ENCODE assay signal across 10 cellular contexts in the genomic region with DNA sequence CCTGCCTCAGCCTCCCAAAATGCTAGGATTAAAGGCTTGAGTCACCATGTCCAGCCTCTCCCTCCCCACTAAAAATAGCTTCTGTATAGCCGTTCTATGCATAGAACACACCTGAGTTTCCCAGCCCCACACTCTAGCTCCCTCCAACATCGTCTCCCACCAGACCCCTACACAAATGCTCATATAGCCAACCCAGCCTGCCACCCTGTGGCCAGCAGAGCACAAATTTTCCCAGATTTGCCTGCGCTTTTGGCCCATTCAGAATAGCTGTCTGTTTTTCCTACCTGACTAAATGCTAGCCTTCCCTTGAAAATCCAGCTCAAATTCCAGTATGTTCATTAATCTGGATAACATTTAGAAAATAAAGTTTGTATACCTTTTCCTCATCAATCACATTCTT. TPM values are rescaled to one million over a fixed set of nuclear protein-coding genes. Genes with fewer than 3 reads are reported as not detected.
DNase-seq lines count a peak whose midpoint lies in the region; ATAC-seq and TF ChIP-seq lines count a peak whose summit lies in the region.
"Had no signal": no experiment of that assay in that cellular context is flagged by ENCODE, and none has a peak within 500 bp of the region (broad histone marks: within the 10 kb centered on the region; RNA-seq: fewer than 3 reads in every experiment).

No MANE protein-coding gene starts in this region.

- H3K79me2 ChIP-seq in DND-41 (ENCODE audit: insufficient read depth, low read length) (no peaks in the 10 kb centered on the region), SU-DHL-6 (ENCODE audit: insufficient read depth, low read length) (no peaks in the 10 kb centered on the region)

- no peaks in the 10 kb centered on the region for H3F3A ChIP-seq in SU-DHL-6 (ENCODE audit: insufficient read depth)

- H3K9ac ChIP-seq in DND-41 (ENCODE audit: low read depth, low read length): no peak overlapping the region
- no peak overlapping the region for H3K9ac ChIP-seq in SU-DHL-6 (ENCODE audit: low read length)

- H2AFZ ChIP-seq in DND-41 (ENCODE audit: low read depth, low read length) (no peak overlapping the region), SU-DHL-6 (ENCODE audit: low read depth, low read length, severe bottlenecking) (no peak overlapping the region)

- H3K36me3 ChIP-seq in DND-41 (ENCODE audit: insufficient read depth, low read length) (no peaks in the 10 kb centered on the region), SU-DHL-6 (ENCODE audit: low read length) (no peaks in the 10 kb centered on the region)

- H3K9me3 ChIP-seq in DND-41 (ENCODE audit: insufficient read depth, low read length, severe bottlenecking) (no peaks in the 10 kb centered on the region), SU-DHL-6 (ENCODE audit: insufficient read depth, low read length) (no peaks in the 10 kb centered on the region)

- H3K27me3 ChIP-seq in DND-41 (ENCODE audit: insufficient read depth, low read length, poor library complexity) (peaks cover 3% of the 10 kb centered on the region), SU-DHL-6 (ENCODE audit: low read length) (no peaks in the 10 kb centered on the region), foreskin keratinocyte (peaks cover 28% of the 10 kb centered on the region)

- H3K27ac ChIP-seq in DND-41 (ENCODE audit: low read length): no peak overlapping the region
- no peak overlapping the region for H3K27ac ChIP-seq in SU-DHL-6 (ENCODE audit: low read depth, low read length)
- H3K27ac ChIP-seq in foreskin keratinocyte: no peak overlapping the region

- H4K20me1 ChIP-seq in DND-41 (ENCODE audit: insufficient read depth, low read length) (no peaks in the 10 kb centered on the region), SU-DHL-6 (ENCODE audit: low read depth, low read length) (no peaks in the 10 kb centered on the region)

- ATAC-seq in DND-41 (ENCODE audit: insufficient read depth, low read depth) (no peak), foreskin keratinocyte (no peak), HG02571 (IDR thresholded peaks at IDR 0.05; ENCODE audit: unreplicated experiment) (no peak), GM18873 (IDR thresholded peaks at IDR 0.05; ENCODE audit: low FRiP score, unreplicated experiment) (no peak)

- DNase-seq in AG09309 (ENCODE audit: low read depth) (no peak), DND-41 (no peak), foreskin keratinocyte (no peak), HK-2 (ENCODE audit: unreplicated experiment) (no peak), NOMO-1 treated with dmso at 0.1 percent for 144 hours (lab: John Stamatoyannopoulos, UW; ENCODE audit: unreplicated experiment) (no peak)
- DNase-seq: NCI-H2029, Right ventricle myocardium superior had no signal

- H3K4me1 ChIP-seq in DND-41 (ENCODE audit: insufficient read depth, low read length) (no peaks in the 10 kb centered on the region), foreskin keratinocyte (no peaks in the 10 kb centered on the region)

- TF ChIP-seq CTCF in AG09309 (IDR thresholded peaks at IDR 0.05; ENCODE audit: control insufficient read depth, insufficient read depth, low read depth, low read length, missing control alignments): peak; percentile 38
- peak; percentile 36 for TF ChIP-seq CTCF in DND-41 (IDR thresholded peaks at IDR 0.05; ENCODE audit: borderline replicate concordance, extremely low read depth, low read length, poor library complexity, severe bottlenecking)
- TF ChIP-seq CTCF in SU-DHL-6 (IDR thresholded peaks at IDR 0.05; ENCODE audit: insufficient read depth, low read length, poor library complexity, severe bottlenecking): peak; percentile 12
- peak; percentile 28 for TF ChIP-seq CTCF in foreskin keratinocyte (conservative IDR thresholded peaks at IDR 0.05)

- no peak overlapping the region for H3K4me3 ChIP-seq in AG09309 (ENCODE audit: control insufficient read depth, low read depth, low read length)
- no peak overlapping the region for H3K4me3 ChIP-seq in DND-41 (ENCODE audit: low read depth in 1 of 2, low read length in 2 of 2)
- H3K4me3 ChIP-seq in SU-DHL-6 (ENCODE audit: insufficient read depth, low read length, poor library complexity, severe bottlenecking): no peak overlapping the region

- no peak overlapping the region for H3K4me2 ChIP-seq in DND-41 (ENCODE audit: insufficient read depth, low read length)
- no peak overlapping the region for H3K4me2 ChIP-seq in SU-DHL-6 (ENCODE audit: low read depth, low read length, poor library complexity, severe bottlenecking)

- H3K9me2 ChIP-seq in SU-DHL-6 (replicated peaks; ENCODE audit: insufficient read depth, low read length): no peaks in the 10 kb centered on the region

RNA-seq across cellular contexts. Expression of a gene that starts 22.8 kb away (rescaled TPM):
- 1.1 and 1.5 TPM in 2 replicates for total RNA-seq in foreskin keratinocyte
- 0.45 and 1.6 TPM in 2 replicates for polyA plus RNA-seq in foreskin keratinocyte

RNA-seq across cellular contexts. Expression of a gene that starts 47.3 kb away (rescaled TPM):
- total RNA-seq in foreskin keratinocyte: 7,809 and 8,573 TPM in 2 replicates
- 12,196 and 12,994 TPM in 2 replicates for polyA plus RNA-seq in foreskin keratinocyte
